In the genomic region with DNA sequence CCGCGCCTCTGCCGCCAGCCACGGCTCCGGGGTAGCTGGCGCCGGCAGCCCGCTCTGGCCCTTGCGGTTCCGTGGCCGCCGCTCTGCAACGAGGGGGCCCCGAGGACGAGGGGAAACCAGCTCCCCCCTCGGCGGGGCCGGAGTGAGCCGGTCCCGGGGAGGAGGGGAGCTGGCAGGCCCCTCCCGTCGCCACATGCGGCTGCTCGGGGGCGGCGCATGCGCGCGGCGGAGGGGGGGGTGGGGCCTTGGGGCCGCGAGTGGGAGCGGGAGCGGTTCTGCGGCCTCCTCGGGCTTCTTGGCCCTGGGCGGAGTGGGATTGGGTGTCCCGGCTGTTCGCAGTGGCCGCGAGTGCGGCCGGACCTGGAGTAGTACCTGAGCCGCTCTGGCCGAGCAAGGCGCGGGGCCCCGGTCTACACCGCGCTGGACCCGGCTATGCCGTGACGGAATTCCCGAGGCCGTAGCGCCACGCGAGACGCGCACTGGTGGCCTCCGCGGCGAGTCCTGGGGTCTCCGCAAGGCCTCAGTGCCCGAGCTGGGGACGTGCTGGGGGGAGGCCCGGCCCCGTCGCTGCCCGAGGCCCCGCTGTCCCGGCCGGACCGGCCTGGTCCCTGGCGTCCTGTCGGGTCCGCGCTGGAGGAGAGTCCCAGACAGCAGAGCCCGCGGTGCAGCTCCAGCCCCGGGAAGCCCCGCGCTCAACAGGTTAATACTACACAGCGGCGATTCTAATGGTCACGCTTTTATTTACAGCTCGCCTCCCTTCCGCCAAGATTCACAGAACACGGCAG, we compare ENCODE assay signal across 1 cellular context.
TF ChIP-seq lines count a peak whose summit lies in the region.

No MANE protein-coding gene starts in this region.

TF ChIP-seq in GM12878, 131 proteins besides CTCF, POLR2A, EP300 and RAD21 (continued from another document and continues in another):
- TF ChIP-seq, protein P1, sequence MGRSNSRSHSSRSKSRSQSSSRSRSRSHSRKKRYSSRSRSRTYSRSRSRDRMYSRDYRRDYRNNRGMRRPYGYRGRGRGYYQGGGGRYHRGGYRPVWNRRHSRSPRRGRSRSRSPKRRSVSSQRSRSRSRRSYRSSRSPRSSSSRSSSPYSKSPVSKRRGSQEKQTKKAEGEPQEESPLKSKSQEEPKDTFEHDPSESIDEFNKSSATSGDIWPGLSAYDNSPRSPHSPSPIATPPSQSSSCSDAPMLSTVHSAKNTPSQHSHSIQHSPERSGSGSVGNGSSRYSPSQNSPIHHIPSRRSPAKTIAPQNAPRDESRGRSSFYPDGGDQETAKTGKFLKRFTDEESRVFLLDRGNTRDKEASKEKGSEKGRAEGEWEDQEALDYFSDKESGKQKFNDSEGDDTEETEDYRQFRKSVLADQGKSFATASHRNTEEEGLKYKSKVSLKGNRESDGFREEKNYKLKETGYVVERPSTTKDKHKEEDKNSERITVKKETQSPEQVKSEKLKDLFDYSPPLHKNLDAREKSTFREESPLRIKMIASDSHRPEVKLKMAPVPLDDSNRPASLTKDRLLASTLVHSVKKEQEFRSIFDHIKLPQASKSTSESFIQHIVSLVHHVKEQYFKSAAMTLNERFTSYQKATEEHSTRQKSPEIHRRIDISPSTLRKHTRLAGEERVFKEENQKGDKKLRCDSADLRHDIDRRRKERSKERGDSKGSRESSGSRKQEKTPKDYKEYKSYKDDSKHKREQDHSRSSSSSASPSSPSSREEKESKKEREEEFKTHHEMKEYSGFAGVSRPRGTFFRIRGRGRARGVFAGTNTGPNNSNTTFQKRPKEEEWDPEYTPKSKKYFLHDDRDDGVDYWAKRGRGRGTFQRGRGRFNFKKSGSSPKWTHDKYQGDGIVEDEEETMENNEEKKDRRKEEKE (IDR thresholded peaks at IDR 0.05), result peak; percentile 100
- TF ChIP-seq SPI1 (IDR thresholded peaks at IDR 0.05; ENCODE audit: borderline replicate concordance, insufficient read depth, low read depth, low read length), result no peak
- TF ChIP-seq SIN3A (IDR thresholded peaks at IDR 0.05; ENCODE audit: low read depth, low read length), result no peak
- TF ChIP-seq CHD4 (IDR thresholded peaks at IDR 0.05), result no peak
- no peak for TF ChIP-seq EZH2 (IDR thresholded peaks at IDR 0.05; ENCODE audit: borderline replicate concordance, control insufficient read depth, low read depth, low read length)
- no peak for TF ChIP-seq EED (IDR thresholded peaks at IDR 0.05; ENCODE audit: low read depth)
- TF ChIP-seq ZNF384 (IDR thresholded peaks at IDR 0.05; ENCODE audit: borderline replicate concordance, low read depth, low read length), result no peak
- TF ChIP-seq SP1 (IDR thresholded peaks at IDR 0.05; ENCODE audit: low read depth, low read length), result peak; percentile 34
- no peak for TF ChIP-seq KDM1A (IDR thresholded peaks at IDR 0.05; ENCODE audit: borderline replicate concordance)
- TF ChIP-seq, protein P2, sequence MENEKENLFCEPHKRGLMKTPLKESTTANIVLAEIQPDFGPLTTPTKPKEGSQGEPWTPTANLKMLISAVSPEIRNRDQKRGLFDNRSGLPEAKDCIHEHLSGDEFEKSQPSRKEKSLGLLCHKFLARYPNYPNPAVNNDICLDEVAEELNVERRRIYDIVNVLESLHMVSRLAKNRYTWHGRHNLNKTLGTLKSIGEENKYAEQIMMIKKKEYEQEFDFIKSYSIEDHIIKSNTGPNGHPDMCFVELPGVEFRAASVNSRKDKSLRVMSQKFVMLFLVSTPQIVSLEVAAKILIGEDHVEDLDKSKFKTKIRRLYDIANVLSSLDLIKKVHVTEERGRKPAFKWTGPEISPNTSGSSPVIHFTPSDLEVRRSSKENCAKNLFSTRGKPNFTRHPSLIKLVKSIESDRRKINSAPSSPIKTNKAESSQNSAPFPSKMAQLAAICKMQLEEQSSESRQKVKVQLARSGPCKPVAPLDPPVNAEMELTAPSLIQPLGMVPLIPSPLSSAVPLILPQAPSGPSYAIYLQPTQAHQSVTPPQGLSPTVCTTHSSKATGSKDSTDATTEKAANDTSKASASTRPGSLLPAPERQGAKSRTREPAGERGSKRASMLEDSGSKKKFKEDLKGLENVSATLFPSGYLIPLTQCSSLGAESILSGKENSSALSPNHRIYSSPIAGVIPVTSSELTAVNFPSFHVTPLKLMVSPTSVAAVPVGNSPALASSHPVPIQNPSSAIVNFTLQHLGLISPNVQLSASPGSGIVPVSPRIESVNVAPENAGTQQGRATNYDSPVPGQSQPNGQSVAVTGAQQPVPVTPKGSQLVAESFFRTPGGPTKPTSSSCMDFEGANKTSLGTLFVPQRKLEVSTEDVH (IDR thresholded peaks at IDR 0.05; ENCODE audit: low read depth, partially characterized antibody), result no peak
- TF ChIP-seq, protein P3, sequence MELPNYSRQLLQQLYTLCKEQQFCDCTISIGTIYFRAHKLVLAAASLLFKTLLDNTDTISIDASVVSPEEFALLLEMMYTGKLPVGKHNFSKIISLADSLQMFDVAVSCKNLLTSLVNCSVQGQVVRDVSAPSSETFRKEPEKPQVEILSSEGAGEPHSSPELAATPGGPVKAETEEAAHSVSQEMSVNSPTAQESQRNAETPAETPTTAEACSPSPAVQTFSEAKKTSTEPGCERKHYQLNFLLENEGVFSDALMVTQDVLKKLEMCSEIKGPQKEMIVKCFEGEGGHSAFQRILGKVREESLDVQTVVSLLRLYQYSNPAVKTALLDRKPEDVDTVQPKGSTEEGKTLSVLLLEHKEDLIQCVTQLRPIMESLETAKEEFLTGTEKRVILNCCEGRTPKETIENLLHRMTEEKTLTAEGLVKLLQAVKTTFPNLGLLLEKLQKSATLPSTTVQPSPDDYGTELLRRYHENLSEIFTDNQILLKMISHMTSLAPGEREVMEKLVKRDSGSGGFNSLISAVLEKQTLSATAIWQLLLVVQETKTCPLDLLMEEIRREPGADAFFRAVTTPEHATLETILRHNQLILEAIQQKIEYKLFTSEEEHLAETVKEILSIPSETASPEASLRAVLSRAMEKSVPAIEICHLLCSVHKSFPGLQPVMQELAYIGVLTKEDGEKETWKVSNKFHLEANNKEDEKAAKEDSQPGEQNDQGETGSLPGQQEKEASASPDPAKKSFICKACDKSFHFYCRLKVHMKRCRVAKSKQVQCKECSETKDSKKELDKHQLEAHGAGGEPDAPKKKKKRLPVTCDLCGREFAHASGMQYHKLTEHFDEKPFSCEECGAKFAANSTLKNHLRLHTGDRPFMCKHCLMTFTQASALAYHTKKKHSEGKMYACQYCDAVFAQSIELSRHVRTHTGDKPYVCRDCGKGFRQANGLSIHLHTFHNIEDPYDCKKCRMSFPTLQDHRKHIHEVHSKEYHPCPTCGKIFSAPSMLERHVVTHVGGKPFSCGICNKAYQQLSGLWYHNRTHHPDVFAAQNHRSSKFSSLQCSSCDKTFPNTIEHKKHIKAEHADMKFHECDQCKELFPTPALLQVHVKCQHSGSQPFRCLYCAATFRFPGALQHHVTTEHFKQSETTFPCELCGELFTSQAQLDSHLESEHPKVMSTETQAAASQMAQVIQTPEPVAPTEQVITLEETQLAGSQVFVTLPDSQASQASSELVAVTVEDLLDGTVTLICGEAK (IDR thresholded peaks at IDR 0.05; ENCODE audit: borderline replicate concordance), result no peak
- peak; percentile 98 for TF ChIP-seq RB1 (IDR thresholded peaks at IDR 0.05; ENCODE audit: borderline replicate concordance)
- TF ChIP-seq, protein P4, sequence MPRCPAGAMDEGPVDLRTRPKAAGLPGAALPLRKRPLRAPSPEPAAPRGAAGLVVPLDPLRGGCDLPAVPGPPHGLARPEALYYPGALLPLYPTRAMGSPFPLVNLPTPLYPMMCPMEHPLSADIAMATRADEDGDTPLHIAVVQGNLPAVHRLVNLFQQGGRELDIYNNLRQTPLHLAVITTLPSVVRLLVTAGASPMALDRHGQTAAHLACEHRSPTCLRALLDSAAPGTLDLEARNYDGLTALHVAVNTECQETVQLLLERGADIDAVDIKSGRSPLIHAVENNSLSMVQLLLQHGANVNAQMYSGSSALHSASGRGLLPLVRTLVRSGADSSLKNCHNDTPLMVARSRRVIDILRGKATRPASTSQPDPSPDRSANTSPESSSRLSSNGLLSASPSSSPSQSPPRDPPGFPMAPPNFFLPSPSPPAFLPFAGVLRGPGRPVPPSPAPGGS (IDR thresholded peaks at IDR 0.05; ENCODE audit: borderline replicate concordance, insufficient read depth, low read depth, low read length, poor library complexity, severe bottlenecking), result no peak
- peak; percentile 80 for TF ChIP-seq DPF2 (IDR thresholded peaks at IDR 0.05)
- TF ChIP-seq FOXK2 (IDR thresholded peaks at IDR 0.05), result peak; percentile 97
- no peak for TF ChIP-seq CBX5 (IDR thresholded peaks at IDR 0.05; ENCODE audit: low read depth)
- no peak for TF ChIP-seq MEF2A (IDR thresholded peaks at IDR 0.05; ENCODE audit: insufficient read depth, low read depth, low read length)
- TF ChIP-seq TCF7 (IDR thresholded peaks at IDR 0.05; ENCODE audit: borderline replicate concordance), result no peak
- peak; percentile 58 for TF ChIP-seq ZNF24 (IDR thresholded peaks at IDR 0.05)
- peak; percentile 69 for TF ChIP-seq E4F1 (IDR thresholded peaks at IDR 0.05; ENCODE audit: borderline replicate concordance, partially characterized antibody)
- TF ChIP-seq EGR1 (IDR thresholded peaks at IDR 0.05; ENCODE audit: borderline replicate concordance in 1 of 2, low read depth in 2 of 2, low read length in 2 of 2), result peak in 1 of 2 experiments; percentile 8; a peak in 2 of 3 replicates
- TF ChIP-seq NR2F1 (conservative IDR thresholded peaks at IDR 0.05), result peak; percentile 57
- peak; percentile 75 for TF ChIP-seq POLR2AphosphoS5 (IDR thresholded peaks at IDR 0.05; ENCODE audit: low read length)
- no peak for TF ChIP-seq RAD51 (IDR thresholded peaks at IDR 0.05)
- TF ChIP-seq SRF (IDR thresholded peaks at IDR 0.05; ENCODE audit: low read depth in 2 of 2, low read length in 2 of 2), result no peak
- TF ChIP-seq, protein P5, sequence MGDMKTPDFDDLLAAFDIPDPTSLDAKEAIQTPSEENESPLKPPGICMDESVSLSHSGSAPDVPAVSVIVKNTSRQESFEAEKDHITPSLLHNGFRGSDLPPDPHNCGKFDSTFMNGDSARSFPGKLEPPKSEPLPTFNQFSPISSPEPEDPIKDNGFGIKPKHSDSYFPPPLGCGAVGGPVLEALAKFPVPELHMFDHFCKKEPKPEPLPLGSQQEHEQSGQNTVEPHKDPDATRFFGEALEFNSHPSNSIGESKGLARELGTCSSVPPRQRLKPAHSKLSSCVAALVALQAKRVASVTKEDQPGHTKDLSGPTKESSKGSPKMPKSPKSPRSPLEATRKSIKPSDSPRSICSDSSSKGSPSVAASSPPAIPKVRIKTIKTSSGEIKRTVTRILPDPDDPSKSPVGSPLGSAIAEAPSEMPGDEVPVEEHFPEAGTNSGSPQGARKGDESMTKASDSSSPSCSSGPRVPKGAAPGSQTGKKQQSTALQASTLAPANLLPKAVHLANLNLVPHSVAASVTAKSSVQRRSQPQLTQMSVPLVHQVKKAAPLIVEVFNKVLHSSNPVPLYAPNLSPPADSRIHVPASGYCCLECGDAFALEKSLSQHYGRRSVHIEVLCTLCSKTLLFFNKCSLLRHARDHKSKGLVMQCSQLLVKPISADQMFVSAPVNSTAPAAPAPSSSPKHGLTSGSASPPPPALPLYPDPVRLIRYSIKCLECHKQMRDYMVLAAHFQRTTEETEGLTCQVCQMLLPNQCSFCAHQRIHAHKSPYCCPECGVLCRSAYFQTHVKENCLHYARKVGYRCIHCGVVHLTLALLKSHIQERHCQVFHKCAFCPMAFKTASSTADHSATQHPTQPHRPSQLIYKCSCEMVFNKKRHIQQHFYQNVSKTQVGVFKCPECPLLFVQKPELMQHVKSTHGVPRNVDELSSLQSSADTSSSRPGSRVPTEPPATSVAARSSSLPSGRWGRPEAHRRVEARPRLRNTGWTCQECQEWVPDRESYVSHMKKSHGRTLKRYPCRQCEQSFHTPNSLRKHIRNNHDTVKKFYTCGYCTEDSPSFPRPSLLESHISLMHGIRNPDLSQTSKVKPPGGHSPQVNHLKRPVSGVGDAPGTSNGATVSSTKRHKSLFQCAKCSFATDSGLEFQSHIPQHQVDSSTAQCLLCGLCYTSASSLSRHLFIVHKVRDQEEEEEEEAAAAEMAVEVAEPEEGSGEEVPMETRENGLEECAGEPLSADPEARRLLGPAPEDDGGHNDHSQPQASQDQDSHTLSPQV (IDR thresholded peaks at IDR 0.05), result peak; percentile 84; the same call in 1 of the 2 replicates
- TF ChIP-seq FOXM1 (IDR thresholded peaks at IDR 0.05; ENCODE audit: low read depth, low read length), result no peak
- no peak for TF ChIP-seq NFIC (IDR thresholded peaks at IDR 0.05; ENCODE audit: low read depth, low read length)
- no peak for TF ChIP-seq PAX8 (IDR thresholded peaks at IDR 0.05)
- TF ChIP-seq ZNF687 (IDR thresholded peaks at IDR 0.05), result no peak
